Comparison of ENCODE assay signal across 32 cellular contexts in the genomic region with DNA sequence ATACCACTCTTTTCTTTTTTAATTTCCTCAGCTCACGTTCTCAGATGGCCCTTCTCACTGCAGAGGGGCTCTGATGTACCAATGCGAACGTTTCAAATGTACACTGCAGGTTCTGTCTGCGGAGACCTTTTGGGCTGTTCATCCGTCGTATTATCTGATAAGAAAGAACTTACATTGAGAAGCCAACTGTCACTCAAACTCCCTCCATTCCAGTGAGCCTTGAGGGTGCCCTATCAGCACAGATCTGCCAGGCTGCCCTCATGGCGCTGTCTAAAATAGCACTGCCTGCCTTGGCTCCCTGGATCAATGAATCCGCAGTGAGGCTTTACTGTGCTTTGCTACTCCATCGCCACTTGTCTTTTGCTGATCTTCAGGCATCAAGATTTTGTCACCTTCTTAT.
"Had no signal": no experiment of that assay in that cellular context is flagged by ENCODE, and none has a peak within 500 bp of the region (broad histone marks: within the 10 kb centered on the region; RNA-seq: fewer than 3 reads in every experiment).

No MANE protein-coding gene starts in this region.

- ATAC-seq: activated CD8-positive, alpha-beta T cell treated with anti-CD3 and anti-CD28 coated beads for 36 hours; activated naive CD4-positive, alpha-beta T cell treated with anti-CD3 and anti-CD28 coated beads, Interleukin-2, amount 50 U/mL, for 72 hours; activated T-cell treated with anti-CD3 and anti-CD28 coated beads, Interleukin-2, amount 50 U/mL, for 4 hours; activated T-cell treated with anti-CD3 and anti-CD28 coated beads, Interleukin-2, amount 50 U/mL, for 72 hours; activated T-helper 17 cell treated with anti-CD3 and anti-CD28 coated beads, Interleukin-2, amount 50 U/mL, for 72 hours; T-helper 17 cell had no signal

- H3K4me3 ChIP-seq: adrenal gland had no signal

- H3K4me1 Mint-ChIP-seq: activated B cell treated with CpG ODN at 0.5 μM for 24 hours; activated CD4-positive, alpha-beta T cell treated with anti-CD3 and anti-CD28 coated beads, Interleukin-2, amount 10 ng/mL, durations not matched to agents 24 days and 14 days; activated naive CD8-positive, alpha-beta T cell treated with anti-CD3 and anti-CD28 coated beads for 36 hours; activated T-helper 17 cell treated with anti-CD3 and anti-CD28 coated beads, Interleukin-2, amount 50 U/mL, for 72 hours; brain; T-helper 17 cell had no signal

- H3K27ac Mint-ChIP-seq: activated B cell treated with CpG ODN at 0.5 μM for 24 hours; activated CD4-positive, alpha-beta memory T cell treated with anti-CD3 and anti-CD28 coated beads for 36 hours; activated CD4-positive, alpha-beta T cell treated with anti-CD3 and anti-CD28 coated beads, Interleukin-2, amount 10 ng/mL, durations not matched to agents 24 days and 14 days; activated CD8-positive, alpha-beta T cell treated with anti-CD3 and anti-CD28 coated beads for 36 hours; activated naive CD4-positive, alpha-beta T cell treated with anti-CD3 and anti-CD28 coated beads for 36 hours; activated naive CD4-positive, alpha-beta T cell treated with anti-CD3 and anti-CD28 coated beads, Interleukin-2, amount 50 U/mL, for 72 hours; activated naive CD8-positive, alpha-beta T cell treated with anti-CD3 and anti-CD28 coated beads for 36 hours; activated T-cell treated with anti-CD3 and anti-CD28 coated beads, Interleukin-2, amount 50 U/mL, for 72 hours; activated T-helper 1 cell treated with anti-CD3 and anti-CD28 coated beads, Interleukin-12 subunit alpha, Interleukin-12 subunit beta, Interleukin-2, Interleukin-4 antibody, amounts not matched to agents 30 ng/mL and 10 ng/mL and 1 ng/mL, durations not matched to agents 14 hours and 24 hours and 36 hours; activated T-helper 17 cell treated with anti-CD3 and anti-CD28 coated beads, Interleukin-2, amount 50 U/mL, for 72 hours; brain; T-helper 17 cell had no signal

- DNase-seq: activated B cell treated with CpG ODN at 0.5 μM for 24 hours; activated CD4-positive, alpha-beta memory T cell treated with anti-CD3 and anti-CD28 coated beads for 36 hours; activated CD4-positive, alpha-beta T cell treated with anti-CD3 and anti-CD28 coated beads for 4 hours; activated CD4-positive, alpha-beta T cell treated with anti-CD3 and anti-CD28 coated beads, Interleukin-2, amount 10 ng/mL, durations not matched to agents 24 days and 14 days; activated CD4-positive, alpha-beta T cell treated with anti-CD3 and anti-CD28 coated beads, Interleukin-2, amount 50 U/mL, for 1 hour; activated CD4-positive, alpha-beta T cell treated with anti-CD3 and anti-CD28 coated beads, Interleukin-2, amount 50 U/mL, for 4 hours; activated CD4-positive, CD25-positive, alpha-beta regulatory T cell treated with anti-CD3 and anti-CD28 coated beads, Interleukin-2, amount 50 U/mL, for 72 hours; activated CD8-positive, alpha-beta memory T cell treated with anti-CD3 and anti-CD28 coated beads, Interleukin-2, amount 50 U/mL, for 4 hours; activated CD8-positive, alpha-beta T cell treated with anti-CD3 and anti-CD28 coated beads for 36 hours; activated effector memory CD4-positive, alpha-beta T cell treated with anti-CD3 and anti-CD28 coated beads, Interleukin-2, amount 50 U/mL, for 16 hours; activated gamma-delta T cell treated with Interleukin-2 at 50 U/mL for 16 hours; activated naive CD4-positive, alpha-beta T cell; activated naive CD4-positive, alpha-beta T cell treated with anti-CD3 and anti-CD28 coated beads for 36 hours; activated naive CD4-positive, alpha-beta T cell treated with anti-CD3 and anti-CD28 coated beads, Interleukin-2, amount 50 U/mL, for 16 hours; activated naive CD8-positive, alpha-beta T cell treated with anti-CD3 and anti-CD28 coated beads for 36 hours; activated T-cell treated with anti-CD3 and anti-CD28 coated beads for 4 hours; activated T-cell treated with anti-CD3 and anti-CD28 coated beads, Interleukin-2, amount 50 U/mL, for 1 hour; activated T-cell treated with anti-CD3 and anti-CD28 coated beads, Interleukin-2, amount 50 U/mL, for 4 hours; activated T-cell treated with anti-CD3 and anti-CD28 coated beads, Interleukin-2, amount 50 U/mL, for 72 hours; adrenal gland; amniotic stem cell; aorta; central memory CD4-positive, alpha-beta T cell; T-helper 17 cell; T-helper 9 cell had no signal

- H3K4me1 ChIP-seq: adrenal gland had no signal

- H3K9me3 ChIP-seq: adrenal gland had no signal

- H3K36me3 ChIP-seq: adrenal gland had no signal

- H3K27ac ChIP-seq: adrenal gland, VCaP had no signal

- H3K27me3 Mint-ChIP-seq: activated B cell treated with CpG ODN at 0.5 μM for 24 hours; activated CD4-positive, alpha-beta T cell treated with anti-CD3 and anti-CD28 coated beads, Interleukin-2, amount 10 ng/mL, durations not matched to agents 24 days and 14 days had no signal

- FAIRE-seq: colon, TTC549 had no signal

- H3K9me3 Mint-ChIP-seq: activated B cell treated with CpG ODN at 0.5 μM for 24 hours; activated CD4-positive, alpha-beta memory T cell treated with anti-CD3 and anti-CD28 coated beads for 36 hours; activated CD4-positive, alpha-beta T cell treated with anti-CD3 and anti-CD28 coated beads, Interleukin-2, amount 10 ng/mL, durations not matched to agents 24 days and 14 days; activated CD8-positive, alpha-beta T cell treated with anti-CD3 and anti-CD28 coated beads for 36 hours; activated naive CD4-positive, alpha-beta T cell treated with anti-CD3 and anti-CD28 coated beads, Interleukin-2, amount 50 U/mL, for 72 hours; activated T-cell treated with anti-CD3 and anti-CD28 coated beads, Interleukin-2, amount 50 U/mL, for 4 hours; activated T-cell treated with anti-CD3 and anti-CD28 coated beads, Interleukin-2, amount 50 U/mL, for 72 hours; activated T-helper 1 cell treated with anti-CD3 and anti-CD28 coated beads, Interleukin-12 subunit alpha, Interleukin-12 subunit beta, Interleukin-2, Interleukin-4 antibody, amounts not matched to agents 30 ng/mL and 10 ng/mL and 1 ng/mL, durations not matched to agents 14 hours and 24 hours and 36 hours; activated T-helper 17 cell treated with anti-CD3 and anti-CD28 coated beads, Interleukin-2, amount 50 U/mL, for 72 hours; brain had no signal

- H3K36me3 Mint-ChIP-seq: activated CD4-positive, alpha-beta memory T cell treated with anti-CD3 and anti-CD28 coated beads for 36 hours; activated naive CD4-positive, alpha-beta T cell treated with anti-CD3 and anti-CD28 coated beads, Interleukin-2, amount 50 U/mL, for 72 hours; activated naive CD8-positive, alpha-beta T cell treated with anti-CD3 and anti-CD28 coated beads for 36 hours; brain had no signal

- H3K27me3 ChIP-seq: adrenal gland had no signal

- H3K4me3 Mint-ChIP-seq: activated B cell treated with CpG ODN at 0.5 μM for 24 hours; activated CD4-positive, alpha-beta memory T cell treated with anti-CD3 and anti-CD28 coated beads for 36 hours; activated CD4-positive, alpha-beta T cell treated with anti-CD3 and anti-CD28 coated beads, Interleukin-2, amount 10 ng/mL, durations not matched to agents 24 days and 14 days; activated CD8-positive, alpha-beta T cell treated with anti-CD3 and anti-CD28 coated beads for 36 hours; activated naive CD4-positive, alpha-beta T cell treated with anti-CD3 and anti-CD28 coated beads for 36 hours; activated naive CD8-positive, alpha-beta T cell treated with anti-CD3 and anti-CD28 coated beads for 36 hours; activated T-cell treated with anti-CD3 and anti-CD28 coated beads, Interleukin-2, amount 50 U/mL, for 4 hours; activated T-cell treated with anti-CD3 and anti-CD28 coated beads, Interleukin-2, amount 50 U/mL, for 72 hours; activated T-helper 1 cell treated with anti-CD3 and anti-CD28 coated beads, Interleukin-12 subunit alpha, Interleukin-12 subunit beta, Interleukin-2, Interleukin-4 antibody, amounts not matched to agents 30 ng/mL and 10 ng/mL and 1 ng/mL, durations not matched to agents 14 hours and 24 hours and 36 hours; activated T-helper 17 cell treated with anti-CD3 and anti-CD28 coated beads, Interleukin-2, amount 50 U/mL, for 72 hours; brain; T-helper 17 cell had no signal
